34 cellular contexts compared by ENCODE assay signal in the genomic region with DNA sequence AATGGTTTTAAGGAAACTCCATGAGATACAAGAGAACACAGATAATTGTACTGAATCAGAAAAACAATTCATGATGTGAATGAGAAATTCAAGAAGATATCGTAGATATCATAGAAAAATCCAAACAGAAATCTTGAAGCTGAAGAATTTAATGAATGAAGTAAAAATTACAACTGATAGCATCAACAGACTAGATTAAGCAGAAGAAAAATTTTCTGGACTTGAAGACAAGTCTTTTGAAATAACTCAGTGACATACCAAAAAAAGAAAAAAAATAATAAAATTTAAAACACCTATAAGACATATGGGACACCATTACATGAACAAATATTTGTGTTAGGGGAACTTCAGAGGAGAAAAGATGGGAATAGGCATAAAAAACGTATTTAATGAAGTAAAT.
"Had no signal": no experiment of that assay in that cellular context is flagged by ENCODE, and none has a peak within 500 bp of the region (broad histone marks: within the 10 kb centered on the region; RNA-seq: fewer than 3 reads in every experiment).

No MANE protein-coding gene starts in this region.

- DNase-seq: Karpas-422, Kasumi-1, MG63, MM.1S, MV-4-11, NCI-H1048, NCI-H1092, NCI-H1092 treated with DMSO at 0.1 percent for 48 hours, NCI-H1105, NCI-H1105 treated with DMSO at 0.1 percent for 48 hours, NCI-H1417, NCI-H1417 treated with DMSO at 0.1 percent for 48 hours, NCI-H1436, NCI-H1436 treated with DMSO at 0.1 percent for 48 hours, NCI-H146, NCI-H1694, NCI-H1694 treated with DMSO at 0.1 percent for 48 hours, NCI-H187, NCI-H187 treated with DMSO at 0.1 percent for 48 hours, NCI-H1930, NCI-H2029, NCI-H2029 treated with DMSO at 0.1 percent for 48 hours, NCI-H2081, NCI-H2081 treated with DMSO at 0.1 percent for 48 hours, NCI-H2107, NCI-H2171, NCI-H2171 treated with DMSO at 0.1 percent for 48 hours, NCI-H2227 treated with DMSO at 0.1 percent for 48 hours, NCI-H226, NCI-H345, NCI-H446, NCI-H446 treated with DMSO at 0.1 percent for 48 hours, NCI-H510A, NCI-H510A treated with DMSO at 0.1 percent for 48 hours had no signal

- H3K36me3 ChIP-seq: MG63 had no signal

- H3K4me3 ChIP-seq: MG63 had no signal

- H3K27me3 ChIP-seq: MG63 had no signal
